Comparison of ENCODE assay signal across 15 cellular contexts in genomic region chr4:2051086-2051485, GRCh38. TPM values are rescaled to one million over a fixed set of nuclear protein-coding genes. Genes with fewer than 3 reads are reported as not detected.
DNase-seq lines count a peak whose midpoint lies in the region; ATAC-seq and TF ChIP-seq lines count a peak whose summit lies in the region.
"Had no signal": no experiment of that assay in that cellular context is flagged by ENCODE, and none has a peak within 500 bp of the region (broad histone marks: within the 10 kb centered on the region; RNA-seq: fewer than 3 reads in every experiment).

No MANE protein-coding gene starts in this region.

- ATAC-seq in IMR-90 (ENCODE audit: low read depth) (no peak), HG03571 (IDR thresholded peaks at IDR 0.05; ENCODE audit: unreplicated experiment) (no peak)
- ATAC-seq: Panc1 had no signal

- H3K4me1 ChIP-seq in IMR-90 (ENCODE audit: control insufficient read depth, insufficient read depth, low read length), result no peaks in the 10 kb centered on the region

- in situ Hi-C loops in IMR-90 (cut with MboI; ENCODE audit: low sequenced_read_pairs), result no loop called here

- H3K4me3 ChIP-seq in IMR-90 (ENCODE audit: insufficient read depth, low read depth, low read length), result no peak overlapping the region

- POLR2A ChIA-PET in IMR-90 (lab: Charles Lee; ENCODE audit: unreplicated experiment), result no interaction called here

- TF ChIP-seq CTCF in IMR-90 (conservative IDR thresholded peaks at IDR 0.05; ENCODE audit: low read depth, low read length), result no peak
- no peak for TF ChIP-seq CTCF in neural crest cell (conservative IDR thresholded peaks at IDR 0.05)
- TF ChIP-seq CTCF in type B pancreatic cell (conservative IDR thresholded peaks at IDR 0.05), result no peak

- no peak overlapping the region for H3K27ac ChIP-seq in IMR-90 (ENCODE audit: insufficient read depth, low read length)
- H3K27ac ChIP-seq: C4-2B had no signal

- H3K14ac ChIP-seq in IMR-90 (replicated peaks; ENCODE audit: low read depth, low read length), result no peak overlapping the region

- H2BK5ac ChIP-seq in IMR-90 (ENCODE audit: low read depth, low read length, poor library complexity, severe bottlenecking), result no peak overlapping the region

- no peak overlapping the region for H2BK20ac ChIP-seq in IMR-90 (ENCODE audit: low read depth, low read length)

- H4K8ac ChIP-seq in IMR-90 (ENCODE audit: low read depth in 2 of 2, low read length in 2 of 2), result no peak overlapping the region

- H3K9me1 ChIP-seq in IMR-90 (ENCODE audit: insufficient read depth, low read length), result no peaks in the 10 kb centered on the region

- 42% methylated on average over 8 of the region's 10 CpGs; no CpG with 5 or more reads in 1 of the 2 experiments for WGBS in IMR-90 (ENCODE audit: extremely low coverage in 2 of 2, insufficient read length in 1 of 2), 2 experiments

- H4K91ac ChIP-seq in IMR-90 (ENCODE audit: insufficient read depth, low read depth, low read length), result no peak overlapping the region

- H3K27me3 ChIP-seq in IMR-90 (ENCODE audit: control insufficient read depth, insufficient read depth, low read length), result peaks cover 19% of the 10 kb centered on the region

- no peak overlapping the region for H3K23ac ChIP-seq in IMR-90 (ENCODE audit: low read depth, low read length)

- CTCF ChIA-PET in IMR-90 (lab: Yijun Ruan, JAX), result no interaction called here
- CTCF ChIA-PET in activated naive CD4-positive, alpha-beta T cell treated with anti-CD3 and anti-CD28 coated beads, Interleukin-2, amount 10 ng/mL, durations not matched to agents 7 days and 5 days (lab: Charles Lee), result no interaction called here

- dilution Hi-C loops in IMR-90 (cut with HindIII; ENCODE audit: low sequenced_read_pairs, unreplicated experiment), result no loop called here

- H3K4me2 ChIP-seq in IMR-90 (ENCODE audit: low read depth, low read length), result no peak overlapping the region

- H3K36me3 Mint-ChIP-seq in neural crest cell (ENCODE audit: low read depth) (no peaks in the 10 kb centered on the region), type B pancreatic cell (no peaks in the 10 kb centered on the region)
- no peaks in the 10 kb centered on the region for H3K36me3 Mint-ChIP-seq in activated naive CD4-positive, alpha-beta T cell treated with anti-CD3 and anti-CD28 coated beads, Interleukin-2, amount 10 ng/mL, durations not matched to agents 7 days and 5 days

- no peaks in the 10 kb centered on the region for H3K9me3 Mint-ChIP-seq in neural crest cell
- no peaks in the 10 kb centered on the region for H3K9me3 Mint-ChIP-seq in type B pancreatic cell
- no peaks in the 10 kb centered on the region for H3K9me3 Mint-ChIP-seq in activated naive CD4-positive, alpha-beta T cell treated with anti-CD3 and anti-CD28 coated beads, Interleukin-2, amount 10 ng/mL, durations not matched to agents 7 days and 5 days
- H3K9me3 Mint-ChIP-seq: H9 had no signal

- no peak for DNase-seq in IMR-90
- peak; percentile 33 for DNase-seq in ecto neural progenitor cell (ENCODE audit: low spot score)
- DNase-seq in neural crest cell (ENCODE audit: low read depth, low spot score), result no peak
- peak; percentile 50 for DNase-seq in type B pancreatic cell (ENCODE audit: extremely low spot score, unreplicated experiment)
- no peak for DNase-seq in dermis blood vessel endothelial cell
- no peak for DNase-seq in activated naive CD4-positive, alpha-beta T cell treated with anti-CD3 and anti-CD28 coated beads, Interleukin-2, amount 10 ng/mL, durations not matched to agents 7 days and 5 days
- DNase-seq: AML-193, DND-41, H9, MM.1S, NCI-H1105, NCI-H1694 treated with DMSO at 0.1 percent for 48 hours had no signal

- no peak overlapping the region for H3K56ac ChIP-seq in IMR-90 (ENCODE audit: extremely low read depth, insufficient read depth, low read length)

- H3K4ac ChIP-seq in IMR-90 (ENCODE audit: low read depth, low read length), result no peak overlapping the region

- H3K27me3 Mint-ChIP-seq in neural crest cell (ENCODE audit: low read depth), result peaks cover 21% of the 10 kb centered on the region
- peaks cover 29% of the 10 kb centered on the region for H3K27me3 Mint-ChIP-seq in type B pancreatic cell
- peaks cover 85% of the 10 kb centered on the region for H3K27me3 Mint-ChIP-seq in activated naive CD4-positive, alpha-beta T cell treated with anti-CD3 and anti-CD28 coated beads, Interleukin-2, amount 10 ng/mL, durations not matched to agents 7 days and 5 days

- H3K4me1 Mint-ChIP-seq in neural crest cell, result no peaks in the 10 kb centered on the region
- no peaks in the 10 kb centered on the region for H3K4me1 Mint-ChIP-seq in type B pancreatic cell (ENCODE audit: unreplicated experiment)
- H3K4me1 Mint-ChIP-seq in activated naive CD4-positive, alpha-beta T cell treated with anti-CD3 and anti-CD28 coated beads, Interleukin-2, amount 10 ng/mL, durations not matched to agents 7 days and 5 days, result no peaks in the 10 kb centered on the region

- H2AFZ ChIP-seq in IMR-90 (replicated peaks; ENCODE audit: low read length, poor library complexity), result peak overlapping the region; percentile 70

- H3K9me3 ChIP-seq in IMR-90 (ENCODE audit: control insufficient read depth, insufficient read depth, low read length), result no peaks in the 10 kb centered on the region

- BruUV-seq in IMR-90 (replicated peaks; lab: Mats Ljungman, UMichigan), result no TSS peak

- H3K9ac ChIP-seq in IMR-90 (ENCODE audit: low read depth, low read length), result no peak overlapping the region

- TF ChIP-seq RAD21 in IMR-90 (IDR thresholded peaks at IDR 0.05; ENCODE audit: low read length), result no peak

- no peaks in the 10 kb centered on the region for H3K79me1 ChIP-seq in IMR-90 (ENCODE audit: low read depth in 1 of 2, low read length in 2 of 2)

- H3K27ac Mint-ChIP-seq in neural crest cell (ENCODE audit: unreplicated experiment) (no peak overlapping the region), type B pancreatic cell (no peak overlapping the region)
- no peak overlapping the region for H3K27ac Mint-ChIP-seq in activated naive CD4-positive, alpha-beta T cell treated with anti-CD3 and anti-CD28 coated beads, Interleukin-2, amount 10 ng/mL, durations not matched to agents 7 days and 5 days

- intact Hi-C loops in IMR-90 (cut with micrococcal nuclease), result no loop called here

- H2BK15ac ChIP-seq in IMR-90 (ENCODE audit: low read depth, low read length), result no peak overlapping the region

- H2AK5ac ChIP-seq in IMR-90 (ENCODE audit: low read depth, low read length), result no peak overlapping the region

- no peaks in the 10 kb centered on the region for H4K20me1 ChIP-seq in IMR-90 (ENCODE audit: insufficient read depth, low read length)

- no peaks in the 10 kb centered on the region for H3K36me3 ChIP-seq in IMR-90 (ENCODE audit: control insufficient read depth, insufficient read depth, low read length)

- no peak overlapping the region for H4K5ac ChIP-seq in IMR-90 (ENCODE audit: low read depth, low read length)

- H3K18ac ChIP-seq in IMR-90 (ENCODE audit: low read depth, low read length), result no peak overlapping the region

- no peak overlapping the region for H2AK9ac ChIP-seq in IMR-90 (replicated peaks; ENCODE audit: low read depth, low read length, poor library complexity)

- no peak for TF ChIP-seq POLR2A in IMR-90 (IDR thresholded peaks at IDR 0.05; ENCODE audit: low read depth, low read length)

- no peak overlapping the region for H2BK120ac ChIP-seq in IMR-90 (ENCODE audit: low read depth, low read length)

- H3K4me3 Mint-ChIP-seq in neural crest cell, result peak overlapping the region; percentile 60
- no peak overlapping the region for H3K4me3 Mint-ChIP-seq in type B pancreatic cell
- H3K4me3 Mint-ChIP-seq in activated naive CD4-positive, alpha-beta T cell treated with anti-CD3 and anti-CD28 coated beads, Interleukin-2, amount 10 ng/mL, durations not matched to agents 7 days and 5 days, result no peak overlapping the region
- H3K4me3 Mint-ChIP-seq: H9 had no signal

TF ChIP-seq in IMR-90, 13 proteins besides CTCF, POLR2A, EP300 and RAD21 (continues in another document):
- TF ChIP-seq CHD1 (IDR thresholded peaks at IDR 0.05; ENCODE audit: low read depth, low read length) (no peak), USF2 (IDR thresholded peaks at IDR 0.05; ENCODE audit: low read depth, low read length) (no peak), SMC3 (IDR thresholded peaks at IDR 0.05; ENCODE audit: low read depth, low read length) (no peak), CEBPB (IDR thresholded peaks at IDR 0.05; ENCODE audit: low read depth, low read length) (no peak), NFE2L2 (IDR thresholded peaks at IDR 0.05; ENCODE audit: low read depth, low read length) (no peak), MAFK (IDR thresholded peaks at IDR 0.05; ENCODE audit: low read depth, low read length) (no peak), MXI1 (IDR thresholded peaks at IDR 0.05; ENCODE audit: borderline replicate concordance, low read depth, low read length) (no peak), RCOR1 (IDR thresholded peaks at IDR 0.05; ENCODE audit: insufficient replicate concordance, low read length) (no peak), RFX5 (IDR thresholded peaks at IDR 0.05; ENCODE audit: low read depth, low read length) (no peak), BHLHE40 (IDR thresholded peaks at IDR 0.05; ENCODE audit: low read depth, low read length) (no peak)

RNA-seq across cellular contexts. Expression of gene NAT8L, which starts 8.0 kb away (rescaled TPM):
- total RNA-seq in IMR-90 (2012; rRNA removed), result not detected in 2 replicates
- polyA plus RNA-seq in IMR-90 (2012; rRNA removed), result 0.04 and 0.05 TPM in 2 replicates
- polyA plus RNA-seq in IMR-90 (2012; cell fraction: cytosol; rRNA removed), result 0.05 TPM in 2 replicates
- 0.08 and 0.14 TPM in 2 replicates for polyA plus RNA-seq in IMR-90 (2012; cell fraction: nucleus; rRNA removed; ENCODE audit: low replicate concordance)
- 18.8 and 19.5 TPM in 2 replicates for total RNA-seq in neural crest cell
- 9.6 and 14.9 TPM in 2 replicates for total RNA-seq in type B pancreatic cell (ENCODE audit: low replicate concordance)
- total RNA-seq in dermis blood vessel endothelial cell, result under 0.01 TPM in 2 replicates

RNA-seq across cellular contexts. Expression of gene NELFA, which starts 42.3 kb away (rescaled TPM):
- total RNA-seq in IMR-90 (2012; rRNA removed), result 4.3 and 5.8 TPM in 2 replicates
- polyA plus RNA-seq in IMR-90 (2012; rRNA removed), result 21.9 and 23.4 TPM in 2 replicates
- 15.8 and 24.7 TPM in 2 replicates for polyA plus RNA-seq in IMR-90 (2012; cell fraction: cytosol; rRNA removed)
- 32.1 and 61.2 TPM in 2 replicates for polyA plus RNA-seq in IMR-90 (2012; cell fraction: nucleus; rRNA removed; ENCODE audit: low replicate concordance)
- total RNA-seq in neural crest cell, result 54.3 and 55.2 TPM in 2 replicates
- total RNA-seq in type B pancreatic cell (ENCODE audit: low replicate concordance), result 42.2 and 44.8 TPM in 2 replicates
- total RNA-seq in dermis blood vessel endothelial cell, result 13.8 and 17.0 TPM in 2 replicates

Comparison
In these comparisons a context has a peak if more than half of its experiments do, and no peak if none do; other contexts are left out.
1. DNase-seq: peak in ecto neural progenitor cell (single experiment) and type B pancreatic cell (single experiment); none in IMR-90 (single experiment), neural crest cell (single experiment), dermis blood vessel endothelial cell (single experiment) and activated naive CD4-positive, alpha-beta T cell treated with anti-CD3 and anti-CD28 coated beads, Interleukin-2, amount 10 ng/mL, durations not matched to agents 7 days and 5 days (single experiment).
2. RNA of gene NAT8L, which starts 8.0 kb away (total RNA-seq): 18.8 to 19.5 TPM in neural crest cell and 9.6 to 14.9 TPM in type B pancreatic cell; not detected in IMR-90 and under 0.01 TPM in dermis blood vessel endothelial cell; every median in the first group is over 10 times any median in the second.